ENCODE assay signal across 19 cellular contexts in the genomic region with DNA sequence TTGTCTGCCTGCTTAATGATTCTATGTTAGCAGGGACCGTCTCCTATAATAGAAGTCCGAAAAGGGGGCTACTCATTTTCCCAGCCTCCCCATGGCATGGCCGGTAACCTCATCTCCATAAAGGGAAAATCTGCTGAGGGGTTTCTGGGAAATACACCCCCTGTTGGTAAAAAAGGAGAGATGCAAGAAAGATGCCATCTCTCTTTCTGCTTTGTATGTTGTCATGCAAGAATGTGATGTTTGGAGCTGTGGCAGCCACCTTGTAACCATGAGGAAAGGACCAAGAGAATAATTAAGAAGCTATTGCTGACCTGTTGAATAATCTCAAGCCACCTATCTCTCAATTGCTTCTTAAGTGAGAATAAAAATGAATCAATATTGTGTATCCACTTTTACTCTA.
"Had no signal": no experiment of that assay in that cellular context is flagged by ENCODE, and none has a peak within 500 bp of the region (broad histone marks: within the 10 kb centered on the region; RNA-seq: fewer than 3 reads in every experiment).

No MANE protein-coding gene starts in this region.

- H3K36me3 Mint-ChIP-seq: natural killer cell, T-cell had no signal

- H3K4me1 ChIP-seq: esophagus muscularis mucosa, right atrium auricular region, tibial nerve had no signal

- DNase-seq: activated CD4-positive, alpha-beta T cell treated with anti-CD3 and anti-CD28 coated beads, Interleukin-2, amount 50 U/mL, for 48 hours; activated naive CD4-positive, alpha-beta T cell treated with anti-CD3 and anti-CD28 coated beads, Interleukin-2, amount 50 U/mL, for 16 hours; activated T-cell treated with anti-CD3 and anti-CD28 coated beads, Interleukin-2, amount 50 U/mL, for 24 hours; dorsolateral prefrontal cortex; foreskin fibroblast; mesenchymal stem cell; natural killer cell; stimulated activated CD4-positive, alpha-beta T cell treated with anti-CD3 and anti-CD28 coated beads, Interleukin-15, amount 100 ng/mL, for 24 hours; stimulated activated CD4-positive, alpha-beta T cell treated with anti-CD3 and anti-CD28 coated beads, Interleukin-4, amount 100 ng/mL, for 24 hours; stimulated activated naive CD4-positive, alpha-beta T cell; T-cell; T-helper 9 cell had no signal

- H3K36me3 ChIP-seq: cardiac muscle cell, esophagus muscularis mucosa, right atrium auricular region, tibial nerve had no signal

- H3K4me3 ChIP-seq: cardiac muscle cell, dorsolateral prefrontal cortex, esophagus muscularis mucosa, right atrium auricular region, skin epidermis, tibial nerve had no signal

- ATAC-seq: activated CD4-positive, CD25-positive, alpha-beta regulatory T cell treated with anti-CD3 and anti-CD28 coated beads, Interleukin-2, amount 50 U/mL, for 24 hours; natural killer cell; T-cell had no signal

- H3K9me3 ChIP-seq: esophagus muscularis mucosa, right atrium auricular region had no signal

- H3K9me3 Mint-ChIP-seq: activated T-cell treated with anti-CD3 and anti-CD28 coated beads, Interleukin-2, amount 50 U/mL, for 24 hours; natural killer cell; T-cell had no signal

- H3K27ac ChIP-seq: cardiac muscle cell, dorsolateral prefrontal cortex, esophagus muscularis mucosa, right atrium auricular region, tibial nerve had no signal

- H3K4me3 Mint-ChIP-seq: activated T-cell treated with anti-CD3 and anti-CD28 coated beads, Interleukin-2, amount 50 U/mL, for 24 hours; natural killer cell; T-cell had no signal

- H3K27ac Mint-ChIP-seq: activated T-cell treated with anti-CD3 and anti-CD28 coated beads, Interleukin-2, amount 50 U/mL, for 24 hours; natural killer cell; progenitor cell of endocrine pancreas; T-cell had no signal

- H3K27me3 ChIP-seq: cardiac muscle cell, right atrium auricular region, tibial nerve had no signal

- H3K4me1 Mint-ChIP-seq: natural killer cell, T-cell had no signal
